ENCODE assay signal across 26 cellular contexts in the genomic region with DNA sequence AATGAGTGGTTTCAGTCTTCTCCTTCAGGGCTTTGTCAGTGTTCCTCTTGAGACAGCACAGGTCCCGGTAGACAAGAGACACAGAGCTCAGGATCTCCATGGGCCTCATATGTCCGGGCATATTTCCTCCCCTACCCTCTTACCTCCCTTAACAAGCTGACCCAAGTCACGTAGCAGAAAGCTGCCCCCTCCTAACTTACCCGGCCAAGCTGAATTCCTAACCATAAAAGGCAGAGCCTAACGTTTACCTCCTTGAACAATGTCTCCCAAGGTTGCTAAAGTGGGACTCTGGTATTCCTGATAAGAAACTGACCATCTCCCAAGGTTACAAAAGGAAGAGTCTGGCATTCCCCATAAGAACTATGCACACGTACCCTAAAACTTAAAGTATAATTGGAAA.
A peak's percentile ranks its signal among the peaks of the same experiment; 100 is the strongest.
DNase-seq lines count a peak whose midpoint lies in the region; ATAC-seq, FAIRE-seq and TF ChIP-seq lines count a peak whose summit lies in the region.
"Had no signal": no experiment of that assay in that cellular context is flagged by ENCODE, and none has a peak within 500 bp of the region (broad histone marks: within the 10 kb centered on the region; RNA-seq: fewer than 3 reads in every experiment).

No MANE protein-coding gene starts in this region.

- no peaks in the 10 kb centered on the region for H3K36me3 Mint-ChIP-seq in GM23338 (ENCODE audit: low read depth)
- no peaks in the 10 kb centered on the region for H3K36me3 Mint-ChIP-seq in activated T-cell treated with anti-CD3 and anti-CD28 coated beads, Interleukin-2, amount 50 U/mL, for 24 hours (ENCODE audit: low read depth)
- H3K36me3 Mint-ChIP-seq in activated naive CD4-positive, alpha-beta T cell treated with anti-CD3 and anti-CD28 coated beads, Interleukin-2, amount 50 U/mL, for 72 hours: no peaks in the 10 kb centered on the region

- H3K4me3 ChIP-seq in GM23338 (no peak overlapping the region), ascending aorta (no peak overlapping the region), stomach smooth muscle (ENCODE audit: low read length in 2 of 2) (peak overlapping the region; percentile 24 to 49)
- H3K4me3 ChIP-seq: BLaER1 treated with 17β-estradiol and CSF1 and Interleukin-3, amounts not matched to agents 10 nM and 100 nM had no signal

- H3K36me3 ChIP-seq in GM23338 (ENCODE audit: insufficient read depth): no peaks in the 10 kb centered on the region
- H3K36me3 ChIP-seq in ascending aorta: no peaks in the 10 kb centered on the region
- no peaks in the 10 kb centered on the region for H3K36me3 ChIP-seq in stomach smooth muscle (ENCODE audit: control insufficient read depth in 2 of 2, insufficient read depth in 2 of 2, low read length in 2 of 2)
- H3K36me3 ChIP-seq: BLaER1 treated with 17β-estradiol and CSF1 and Interleukin-3, amounts not matched to agents 10 nM and 100 nM had no signal

- peak; percentile 20 for DNase-seq in GM23338 (ENCODE audit: low spot score)
- no peak for DNase-seq in ascending aorta (ENCODE audit: low spot score in 2 of 2)
- peak; percentile 71 for DNase-seq in islet precursor cell
- DNase-seq in activated T-cell treated with anti-CD3 and anti-CD28 coated beads, Interleukin-2, amount 50 U/mL, for 24 hours: no peak
- DNase-seq in cerebellar nuclear complex (lab: John Stamatoyannopoulos, UW): no peak
- DNase-seq in H54 (ENCODE audit: insufficient read length, low spot score): no peak
- no peak for DNase-seq in activated naive CD4-positive, alpha-beta T cell treated with anti-CD3 and anti-CD28 coated beads, Interleukin-2, amount 50 U/mL, for 72 hours (ENCODE audit: low spot score in 2 of 2)
- DNase-seq: AML-193; CD4-positive, alpha-beta T cell; GOT3; KBM-7; MV-4-11; NCI-H1105 treated with DMSO at 0.1 percent for 48 hours; NCI-H146; NCI-H1930; NCI-H2107; NCI-H524; NCI-H748 treated with DMSO at 0.1 percent for 48 hours; PC-3; SK-N-SH had no signal

- no peaks in the 10 kb centered on the region for H3K79me2 ChIP-seq in GM23338 (replicated peaks; ENCODE audit: insufficient read depth)

- no peak for FAIRE-seq in H54 (lab: Jason Lieb, UNC)
- FAIRE-seq: A204.1, D721Med, GM18507, HTR-8/SVneo had no signal

- ATAC-seq in GM23338: peak; percentile 65
- no peak for ATAC-seq in activated naive CD4-positive, alpha-beta T cell treated with anti-CD3 and anti-CD28 coated beads, Interleukin-2, amount 50 U/mL, for 72 hours
- ATAC-seq: PC-3 had no signal

- H3K4me3 Mint-ChIP-seq in GM23338: no peak overlapping the region
- no peak overlapping the region for H3K4me3 Mint-ChIP-seq in activated T-cell treated with anti-CD3 and anti-CD28 coated beads, Interleukin-2, amount 50 U/mL, for 24 hours
- H3K4me3 Mint-ChIP-seq: CD4-positive, alpha-beta T cell had no signal

- H3K4me1 Mint-ChIP-seq in GM23338: peaks cover 8% of the 10 kb centered on the region; the same call in 2 of the 3 replicates
- H3K4me1 Mint-ChIP-seq in activated T-cell treated with anti-CD3 and anti-CD28 coated beads, Interleukin-2, amount 50 U/mL, for 24 hours (ENCODE audit: low read depth): no peaks in the 10 kb centered on the region

- 0 out of 2 replicates have a peak overlapping the region, but pooled peaks have one; percentile 14 for H2AFZ ChIP-seq in GM23338

- H3K27ac Mint-ChIP-seq in GM23338: peak overlapping the region; percentile 8; the same call in 1 of the 2 replicates
- no peak overlapping the region for H3K27ac Mint-ChIP-seq in activated T-cell treated with anti-CD3 and anti-CD28 coated beads, Interleukin-2, amount 50 U/mL, for 24 hours
- H3K27ac Mint-ChIP-seq in activated naive CD4-positive, alpha-beta T cell treated with anti-CD3 and anti-CD28 coated beads, Interleukin-2, amount 50 U/mL, for 72 hours: no peak overlapping the region
- H3K27ac Mint-ChIP-seq: CD4-positive, alpha-beta T cell had no signal

- H3K9me3 ChIP-seq in ascending aorta: no peaks in the 10 kb centered on the region
- no peaks in the 10 kb centered on the region for H3K9me3 ChIP-seq in stomach smooth muscle (ENCODE audit: control insufficient read depth in 2 of 2, low read length in 2 of 2)
- H3K9me3 ChIP-seq: BLaER1 treated with 17β-estradiol and CSF1 and Interleukin-3, amounts not matched to agents 10 nM and 100 nM; SK-N-SH had no signal

- no peaks in the 10 kb centered on the region for H3K27me3 Mint-ChIP-seq in GM23338 (ENCODE audit: insufficient read depth, low read depth, poor library complexity)
- H3K27me3 Mint-ChIP-seq in activated T-cell treated with anti-CD3 and anti-CD28 coated beads, Interleukin-2, amount 50 U/mL, for 24 hours: no peaks in the 10 kb centered on the region
- H3K27me3 Mint-ChIP-seq: CD4-positive, alpha-beta T cell had no signal

- H3K27me3 ChIP-seq in GM23338 (ENCODE audit: insufficient read depth) (no peaks in the 10 kb centered on the region), ascending aorta (no peaks in the 10 kb centered on the region), stomach smooth muscle (ENCODE audit: control insufficient read depth in 1 of 2, insufficient read depth in 2 of 2, low read length in 2 of 2) (no peaks in the 10 kb centered on the region)
- H3K27me3 ChIP-seq: BLaER1 treated with 17β-estradiol and CSF1 and Interleukin-3, amounts not matched to agents 10 nM and 100 nM had no signal

- no peaks in the 10 kb centered on the region for H3K9me2 ChIP-seq in GM23338 (ENCODE audit: insufficient read depth)
- H3K9me2 ChIP-seq: SK-N-SH had no signal

- H3K27ac ChIP-seq in GM23338 (ENCODE audit: low read depth) (no peak overlapping the region), ascending aorta (peak overlapping the region; percentile 64 to 74), stomach smooth muscle (ENCODE audit: low read length) (no peak overlapping the region)
- H3K27ac ChIP-seq: BLaER1 treated with 17β-estradiol and CSF1 and Interleukin-3, amounts not matched to agents 10 nM and 100 nM had no signal

- H3K9me3 Mint-ChIP-seq in GM23338: no peaks in the 10 kb centered on the region
- no peaks in the 10 kb centered on the region for H3K9me3 Mint-ChIP-seq in activated T-cell treated with anti-CD3 and anti-CD28 coated beads, Interleukin-2, amount 50 U/mL, for 24 hours
- no peaks in the 10 kb centered on the region for H3K9me3 Mint-ChIP-seq in activated naive CD4-positive, alpha-beta T cell treated with anti-CD3 and anti-CD28 coated beads, Interleukin-2, amount 50 U/mL, for 72 hours
- H3K9me3 Mint-ChIP-seq: CD4-positive, alpha-beta T cell had no signal

- no peaks in the 10 kb centered on the region for H4K20me1 ChIP-seq in GM23338 (replicated peaks; ENCODE audit: insufficient read depth)
- H4K20me1 ChIP-seq: BLaER1 treated with 17β-estradiol and CSF1 and Interleukin-3, amounts not matched to agents 10 nM and 100 nM had no signal

- intact Hi-C loops in ascending aorta (cut with DNase I): no loop called here

- H3K4me1 ChIP-seq in GM23338 (ENCODE audit: insufficient read depth) (0 out of 2 replicates have a peak, but pooled peaks cover 3% of the 10 kb centered on the region), ascending aorta (peaks cover 0 to 14% of the 10 kb centered on the region in 2 donors), stomach smooth muscle (ENCODE audit: control insufficient read depth, insufficient read depth, low read length) (no peaks in the 10 kb centered on the region)

- TF ChIP-seq CTCF in GM23338 (conservative IDR thresholded peaks at IDR 0.05; ENCODE audit: low read depth in 2 of 2) (no peak), ascending aorta (IDR thresholded peaks at IDR 0.05) (no peak)

- no peak for TF ChIP-seq POLR2A in H54 (IDR thresholded peaks at IDR 0.05; ENCODE audit: low read depth, low read length)

- no peak overlapping the region for H3K4me2 ChIP-seq in GM23338
- H3K4me2 ChIP-seq: BLaER1 treated with 17β-estradiol and CSF1 and Interleukin-3, amounts not matched to agents 10 nM and 100 nM; SK-N-SH had no signal

- H3F3A ChIP-seq in GM23338 (replicated peaks; ENCODE audit: low read depth): no peaks in the 10 kb centered on the region

- H3K9ac ChIP-seq in stomach smooth muscle (ENCODE audit: low read length in 2 of 2): no peak overlapping the region
- H3K9ac ChIP-seq: BLaER1 treated with 17β-estradiol and CSF1 and Interleukin-3, amounts not matched to agents 10 nM and 100 nM; SK-N-SH had no signal

TF ChIP-seq in GM23338, 12 proteins besides CTCF, POLR2A, EP300 and RAD21 (continues in another document):
- TF ChIP-seq CREB1 (CRISPR knock-in tag; IDR thresholded peaks at IDR 0.05; ENCODE audit: low read depth): no peak
- TF ChIP-seq, protein P1, sequence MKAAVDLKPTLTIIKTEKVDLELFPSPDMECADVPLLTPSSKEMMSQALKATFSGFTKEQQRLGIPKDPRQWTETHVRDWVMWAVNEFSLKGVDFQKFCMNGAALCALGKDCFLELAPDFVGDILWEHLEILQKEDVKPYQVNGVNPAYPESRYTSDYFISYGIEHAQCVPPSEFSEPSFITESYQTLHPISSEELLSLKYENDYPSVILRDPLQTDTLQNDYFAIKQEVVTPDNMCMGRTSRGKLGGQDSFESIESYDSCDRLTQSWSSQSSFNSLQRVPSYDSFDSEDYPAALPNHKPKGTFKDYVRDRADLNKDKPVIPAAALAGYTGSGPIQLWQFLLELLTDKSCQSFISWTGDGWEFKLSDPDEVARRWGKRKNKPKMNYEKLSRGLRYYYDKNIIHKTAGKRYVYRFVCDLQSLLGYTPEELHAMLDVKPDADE (IDR thresholded peaks at IDR 0.05): no peak

Comparison
In these comparisons a context has a peak if more than half of its experiments do, and no peak if none do; other contexts are left out.
1. DNase-seq: peak in GM23338 (single experiment) and islet precursor cell (single experiment); none in ascending aorta (0 of 2), activated T-cell treated with anti-CD3 and anti-CD28 coated beads, Interleukin-2, amount 50 U/mL, for 24 hours (single experiment), cerebellar nuclear complex (0 of 2), H54 (single experiment) and activated naive CD4-positive, alpha-beta T cell treated with anti-CD3 and anti-CD28 coated beads, Interleukin-2, amount 50 U/mL, for 72 hours (0 of 2).
2. H3K27ac ChIP-seq: peak in ascending aorta (2 of 2); none in GM23338 (single experiment) and stomach smooth muscle (single experiment).
3. H3K4me3 ChIP-seq: peak in stomach smooth muscle (2 of 2); none in GM23338 (single experiment) and ascending aorta (0 of 2).